In the genomic region with DNA sequence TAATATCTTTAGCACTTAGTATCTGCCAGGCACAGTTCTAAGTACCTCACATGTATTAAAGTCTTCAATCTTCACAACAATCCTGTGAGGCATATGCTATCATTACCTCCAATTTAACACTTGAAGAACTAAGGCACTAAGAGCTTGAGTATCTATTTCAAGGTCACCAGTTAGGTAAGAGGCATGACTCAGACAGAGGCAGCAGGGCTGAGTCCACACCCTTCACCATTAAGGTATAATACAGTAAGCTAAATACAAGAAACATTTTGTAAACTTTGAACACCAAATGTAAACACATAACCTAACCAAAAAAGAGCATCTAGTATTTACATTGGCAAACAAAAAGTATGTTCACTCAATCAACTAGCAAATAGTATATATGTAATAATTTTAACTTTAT, we compare ENCODE assay signal across 17 cellular contexts.
DNase-seq lines count a peak whose midpoint lies in the region; ATAC-seq and TF ChIP-seq lines count a peak whose summit lies in the region.
"Had no signal": no experiment of that assay in that cellular context is flagged by ENCODE, and none has a peak within 500 bp of the region (broad histone marks: within the 10 kb centered on the region; RNA-seq: fewer than 3 reads in every experiment).

No MANE protein-coding gene starts in this region.

- peak; percentile 94 for ATAC-seq in PC-3
- ATAC-seq in upper lobe of right lung: no peak
- ATAC-seq: GM23338, Panc1, Right ventricle myocardium inferior had no signal

- H3K36me3 ChIP-seq in PC-3 (ENCODE audit: low read depth, low read length): no peaks in the 10 kb centered on the region
- H3K36me3 ChIP-seq in upper lobe of right lung: no peaks in the 10 kb centered on the region

- H2AFZ ChIP-seq in PC-3 (ENCODE audit: low read length): no peak overlapping the region
- H2AFZ ChIP-seq: GM23338 had no signal

- intact Hi-C loops in PC-3 (cut with micrococcal nuclease): loop anchor here (10.0 kb wide), 1 partner anchor 203 kb away; no protein-coding TSS in a partner anchor
- intact Hi-C loops in upper lobe of right lung (cut with DNase I): no loop called here

- no peak overlapping the region for H3K27ac ChIP-seq in PC-3 (ENCODE audit: low read length)
- no peak overlapping the region for H3K27ac ChIP-seq in upper lobe of right lung

- no peaks in the 10 kb centered on the region for H3K4me1 ChIP-seq in PC-3 (ENCODE audit: insufficient read depth, low read length)
- no peaks in the 10 kb centered on the region for H3K4me1 ChIP-seq in upper lobe of right lung

- H3K79me2 ChIP-seq in PC-3 (ENCODE audit: low read length): no peaks in the 10 kb centered on the region

- H3K4me3 ChIP-seq in PC-3 (ENCODE audit: low read length) (no peak overlapping the region), upper lobe of right lung (no peak overlapping the region)
- H3K4me3 ChIP-seq: GM23338 had no signal

- no TSS peak for BruUV-seq in PC-3 (replicated peaks; lab: Mats Ljungman, UMichigan)

- DNase-seq in DMS153 (lab: John Stamatoyannopoulos, UW) (peak; percentile 27), DMS153 treated with DMSO at 0.1 percent for 48 hours (lab: John Stamatoyannopoulos, UW; ENCODE audit: unreplicated experiment) (no peak), HPDE6-E6E7 (ENCODE audit: extremely low spot score) (peak; percentile 11), PC-3 (peak; percentile 19), kidney tubule cell (ENCODE audit: low spot score) (peak; percentile 18), SHP77 treated with DMSO at 0.1 percent for 48 hours (lab: John Stamatoyannopoulos, UW) (no peak), upper lobe of right lung (no peak), NOMO-1 treated with dmso at 0.1 percent for 144 hours (lab: John Stamatoyannopoulos, UW; ENCODE audit: unreplicated experiment) (no peak)
- DNase-seq: 8988T, KG1, MV-4-11, NCI-H187 treated with DMSO at 0.1 percent for 48 hours, NCI-H510A, SW 1271 had no signal

- TF ChIP-seq CTCF in PC-3 (conservative IDR thresholded peaks at IDR 0.05; ENCODE audit: low read depth, low read length) (no peak), upper lobe of right lung (IDR thresholded peaks at IDR 0.05) (no peak)

- H3K9me2 ChIP-seq in PC-3 (replicated peaks; ENCODE audit: low read length): no peaks in the 10 kb centered on the region

- no peak overlapping the region for H3K4me2 ChIP-seq in PC-3 (ENCODE audit: low read length)
- H3K4me2 ChIP-seq: GM23338 had no signal

- CTCF ChIA-PET in PC-3 (lab: Charles Lee): no interaction called here

- no peaks in the 10 kb centered on the region for H3F3A ChIP-seq in PC-3 (ENCODE audit: low read length, unreplicated experiment)

- no peaks in the 10 kb centered on the region for H4K20me1 ChIP-seq in PC-3 (ENCODE audit: low read length)

- H3K27me3 ChIP-seq in PC-3 (ENCODE audit: low read length) (no peaks in the 10 kb centered on the region), upper lobe of right lung (no peaks in the 10 kb centered on the region)

- no peak overlapping the region for H3K9ac ChIP-seq in PC-3 (ENCODE audit: low read length)

- POLR2A ChIA-PET in PC-3 (lab: Charles Lee; ENCODE audit: unreplicated experiment): interaction anchor here (0.5 kb wide), 1 partner anchor 585 kb away, joined by 3 read pairs; no protein-coding TSS in a partner anchor

- H3K9me3 ChIP-seq in PC-3 (ENCODE audit: low read length) (no peaks in the 10 kb centered on the region), upper lobe of right lung (no peaks in the 10 kb centered on the region)

Comparison
In these comparisons a context has a peak if more than half of its experiments do, and no peak if none do; other contexts are left out.
1. DNase-seq: peak in DMS153 (single experiment), HPDE6-E6E7 (single experiment), PC-3 (single experiment) and kidney tubule cell (single experiment); none in DMS153 treated with DMSO at 0.1 percent for 48 hours (single experiment), SHP77 treated with DMSO at 0.1 percent for 48 hours (single experiment), upper lobe of right lung (single experiment) and NOMO-1 treated with dmso at 0.1 percent for 144 hours (single experiment).